Comparison of ENCODE assay signal across 29 cellular contexts in genomic region chr1:178964469-178965330, GRCh38.
"Had no signal": no experiment of that assay in that cellular context is flagged by ENCODE, and none has a peak within 500 bp of the region (broad histone marks: within the 10 kb centered on the region; RNA-seq: fewer than 3 reads in every experiment).

No MANE protein-coding gene starts in this region.

- H3K9me3 ChIP-seq: colonic mucosa, ovary, testis had no signal

- H3K36me3 ChIP-seq: colonic mucosa, esophagus muscularis mucosa, gastroesophageal sphincter, heart left ventricle, left lung, neural progenitor cell, ovary, spleen, tibial artery, upper lobe of left lung had no signal

- DNase-seq: colonic mucosa; dermis blood vessel endothelial cell; effector memory CD4-positive, alpha-beta T cell; foreskin keratinocyte; heart left ventricle; left cardiac atrium; left lung; mesenchymal stem cell; midbrain; naive thymus-derived CD4-positive, alpha-beta T cell; nucleus accumbens; ovary; posterior cingulate gyrus; psoas muscle; right cardiac atrium; spleen; stimulated activated CD4-positive, alpha-beta T cell treated with anti-CD3 and anti-CD28 coated beads, Interleukin-4, amount 100 ng/mL, for 4 hours; stimulated activated naive CD8-positive, alpha-beta T cell treated with anti-CD3 and anti-CD28 coated beads, Interleukin-15, Interleukin-2, amounts not matched to agents 100 U/mL and 50 U/mL, for 24 hours; substantia nigra; testis; tibial artery; upper lobe of left lung had no signal

- H3K4me1 Mint-ChIP-seq: naive thymus-derived CD4-positive, alpha-beta T cell; stimulated activated memory B cell treated with anti-CD40 and anti-IgM and Interleukin-4, amounts not matched to agents 10 μg/mL and 1 μg/mL and 100 μg/mL, for 72 hours had no signal

- H3K4me3 Mint-ChIP-seq: naive thymus-derived CD4-positive, alpha-beta T cell; nephron; neural progenitor cell; stimulated activated memory B cell treated with anti-CD40 and anti-IgM and Interleukin-4, amounts not matched to agents 10 μg/mL and 1 μg/mL and 100 μg/mL, for 72 hours had no signal

- H3K9ac ChIP-seq: neural progenitor cell had no signal

- H3K36me3 Mint-ChIP-seq: naive thymus-derived CD4-positive, alpha-beta T cell; neural progenitor cell; stimulated activated memory B cell treated with anti-CD40 and anti-IgM and Interleukin-4, amounts not matched to agents 10 μg/mL and 1 μg/mL and 100 μg/mL, for 72 hours had no signal

- H3K27me3 ChIP-seq: colonic mucosa, esophagus muscularis mucosa, gastroesophageal sphincter, heart left ventricle, hepatocyte, left lung, neural progenitor cell, ovary, testis, tibial artery, upper lobe of left lung had no signal

- H3K4me2 ChIP-seq: hepatocyte, neural progenitor cell had no signal

- H2AFZ ChIP-seq: hepatocyte, neural progenitor cell had no signal

- ATAC-seq: foreskin keratinocyte; gastroesophageal sphincter; heart left ventricle; left cardiac atrium; left lung; naive thymus-derived CD4-positive, alpha-beta T cell; psoas muscle; right cardiac atrium; stimulated activated memory B cell treated with anti-CD40 and anti-IgM and Interleukin-4, amounts not matched to agents 10 μg/mL and 1 μg/mL and 100 μg/mL, for 72 hours; stimulated activated naive CD8-positive, alpha-beta T cell treated with anti-CD3 and anti-CD28 coated beads, Interleukin-15, Interleukin-2, amounts not matched to agents 100 U/mL and 50 U/mL, for 24 hours had no signal

- H3K4me1 ChIP-seq: colonic mucosa, foreskin keratinocyte, left lung, neural progenitor cell, psoas muscle, spleen, upper lobe of left lung had no signal

- H3K4me3 ChIP-seq: colonic mucosa, esophagus muscularis mucosa, gastroesophageal sphincter, heart left ventricle, hepatocyte, left lung, neural progenitor cell, ovary, psoas muscle, skin epidermis, spleen, testis, tibial artery, upper lobe of left lung had no signal

- H3K27ac Mint-ChIP-seq: naive thymus-derived CD4-positive, alpha-beta T cell; nephron; stimulated activated memory B cell treated with anti-CD40 and anti-IgM and Interleukin-4, amounts not matched to agents 10 μg/mL and 1 μg/mL and 100 μg/mL, for 72 hours had no signal

- H3K27ac ChIP-seq: colonic mucosa, esophagus muscularis mucosa, foreskin keratinocyte, gastroesophageal sphincter, heart left ventricle, hepatocyte, left lung, neural progenitor cell, ovary, psoas muscle, skin epidermis, spleen, testis, tibial artery, upper lobe of left lung had no signal
